12 cellular contexts compared by ENCODE assay signal in the genomic region with DNA sequence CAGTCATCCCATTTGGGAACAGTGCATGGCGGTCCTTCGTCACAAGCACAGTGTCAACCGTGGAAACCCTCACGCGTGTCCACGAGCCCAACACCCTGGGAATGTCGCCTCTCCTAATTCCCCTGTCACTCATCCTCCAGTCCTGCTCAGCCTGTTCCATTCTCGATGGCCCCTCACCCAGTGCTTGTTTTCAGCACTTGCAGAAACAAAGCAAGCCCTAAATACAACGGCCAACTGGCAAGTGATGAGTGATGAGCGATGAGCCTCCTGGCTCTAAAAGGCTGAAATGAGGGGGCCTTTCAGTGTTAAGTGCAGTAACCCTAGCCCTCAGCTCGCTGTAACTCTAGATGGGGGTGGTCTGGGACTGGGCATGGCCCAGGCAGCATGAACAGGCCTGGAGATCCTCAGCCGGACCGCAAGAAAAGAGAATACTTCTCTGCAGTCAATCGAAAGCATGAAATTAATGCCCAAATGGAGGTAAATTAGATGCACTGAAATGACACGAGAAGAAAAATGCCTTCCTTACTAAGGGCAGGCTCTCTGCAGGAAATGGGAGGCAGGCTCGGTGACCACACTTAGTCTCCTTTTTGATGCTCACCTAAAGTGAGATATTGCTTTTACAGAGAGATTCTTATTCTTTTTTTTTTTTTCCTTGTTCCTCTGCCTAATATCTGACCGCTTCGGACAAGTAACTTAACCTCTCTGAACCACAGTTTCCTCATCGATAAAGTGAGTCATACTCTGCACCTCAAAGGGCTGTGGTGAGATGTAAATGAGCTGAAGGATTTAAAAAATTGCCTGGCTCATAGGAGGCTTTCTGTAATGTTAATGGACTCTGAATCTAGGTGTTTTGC. TPM values are rescaled to one million over a fixed set of nuclear protein-coding genes. Genes with fewer than 3 reads are reported as not detected.
A peak's percentile ranks its signal among the peaks of the same experiment; 100 is the strongest.
DNase-seq lines count a peak whose midpoint lies in the region; ATAC-seq, FAIRE-seq and TF ChIP-seq lines count a peak whose summit lies in the region.
"Had no signal": no experiment of that assay in that cellular context is flagged by ENCODE, and none has a peak within 500 bp of the region (broad histone marks: within the 10 kb centered on the region; RNA-seq: fewer than 3 reads in every experiment).

No MANE protein-coding gene starts in this region.

- H3K4me1 ChIP-seq in mesendoderm (ENCODE audit: control insufficient read depth, low read depth, low read length): no peaks in the 10 kb centered on the region
- H3K4me1 ChIP-seq: parathyroid adenoma had no signal

- no CpG with 5 or more reads among the region's 19 CpGs for WGBS in mesendoderm (ENCODE audit: extremely low coverage, insufficient coverage, low lambda C conversion rate)

- H2BK15ac ChIP-seq in mesendoderm (replicated peaks; ENCODE audit: low read depth): no peak overlapping the region

- H3K4me1 Mint-ChIP-seq in osteocyte (ENCODE audit: unreplicated experiment): no peaks in the 10 kb centered on the region

- H2BK5ac ChIP-seq in mesendoderm (ENCODE audit: low read length): no peak overlapping the region

- H2AK5ac ChIP-seq in mesendoderm (ENCODE audit: low read length): no peak overlapping the region

- H3K36me3 ChIP-seq in mesendoderm (ENCODE audit: control insufficient read depth, insufficient read depth, low read length): no peaks in the 10 kb centered on the region

- TF ChIP-seq CTCF in osteocyte (IDR thresholded peaks at IDR 0.05): no peak

- no peak overlapping the region for H3K4me3 ChIP-seq in mesendoderm (ENCODE audit: low read length)

- H4K5ac ChIP-seq in mesendoderm (ENCODE audit: low read length): no peak overlapping the region

- no peaks in the 10 kb centered on the region for H3K79me2 ChIP-seq in mesendoderm (ENCODE audit: control insufficient read depth, insufficient read depth, low read length)
- H3K79me2 ChIP-seq: parathyroid adenoma had no signal

- H3K56ac ChIP-seq in mesendoderm (ENCODE audit: low read length): no peak overlapping the region

- H4K8ac ChIP-seq in mesendoderm (ENCODE audit: low read depth, low read length): no peak overlapping the region

- no peak overlapping the region for H3K27ac ChIP-seq in mesendoderm (ENCODE audit: low read depth, low read length)
- H3K27ac ChIP-seq: parathyroid adenoma had no signal

- no peak for DNase-seq in osteocyte (ENCODE audit: extremely low spot score, unreplicated experiment)
- no peak for DNase-seq in mesendoderm
- DNase-seq in OCI-M1 (lab: John Stamatoyannopoulos, UW): no peak
- DNase-seq in pons (ENCODE audit: low spot score): no peak
- DNase-seq: activated CD4-positive, alpha-beta T cell treated with anti-CD3 and anti-CD28 coated beads for 48 hours had no signal

- H2BK120ac ChIP-seq in mesendoderm (ENCODE audit: low read depth, low read length): no peak overlapping the region

- H3K27me3 Mint-ChIP-seq in osteocyte (ENCODE audit: unreplicated experiment): peaks cover 72% of the 10 kb centered on the region

- H3K36me3 Mint-ChIP-seq in osteocyte (ENCODE audit: unreplicated experiment): no peaks in the 10 kb centered on the region

- H3K4ac ChIP-seq in mesendoderm (ENCODE audit: low read depth, low read length): no peak overlapping the region

- H3K79me1 ChIP-seq in mesendoderm (ENCODE audit: low read length): no peaks in the 10 kb centered on the region

- H3K27ac Mint-ChIP-seq in osteocyte (ENCODE audit: unreplicated experiment): no peak overlapping the region

- no peak overlapping the region for H3K4me3 Mint-ChIP-seq in osteocyte (ENCODE audit: unreplicated experiment)

- FAIRE-seq in TTC549 (lab: Jason Lieb, UNC): peak; percentile 66
- FAIRE-seq: colon had no signal

- no peak overlapping the region for H3K4me2 ChIP-seq in mesendoderm (ENCODE audit: low read length)

- H3K23ac ChIP-seq in mesendoderm (ENCODE audit: low read length): no peak overlapping the region

- peak; percentile 94 for ATAC-seq in GM18499 (IDR thresholded peaks at IDR 0.05; ENCODE audit: insufficient read depth, unreplicated experiment)
- ATAC-seq in GM19438 (IDR thresholded peaks at IDR 0.05; ENCODE audit: low read depth, unreplicated experiment): peak; percentile 80
- peak; percentile 74 for ATAC-seq in HG02970 (IDR thresholded peaks at IDR 0.05; ENCODE audit: low FRiP score, unreplicated experiment)

- H3K27me3 ChIP-seq in mesendoderm (ENCODE audit: insufficient read depth, low read length, poor library complexity): no peaks in the 10 kb centered on the region

- H3K9ac ChIP-seq in mesendoderm (ENCODE audit: low read length): no peak overlapping the region
- H3K9ac ChIP-seq: parathyroid adenoma had no signal

- no peak overlapping the region for H3K18ac ChIP-seq in mesendoderm (ENCODE audit: low read length)

- no peaks in the 10 kb centered on the region for H3K9me3 Mint-ChIP-seq in osteocyte (ENCODE audit: unreplicated experiment)

RNA-seq across cellular contexts. Expression of gene NKX2-3, which starts 22.9 kb away (rescaled TPM):
- total RNA-seq in osteocyte: not detected in 2 replicates
- not detected for polyA plus RNA-seq in mesendoderm (2013, experiment 1 of 2)
- not detected for polyA plus RNA-seq in mesendoderm (2013, experiment 2 of 2)
- total RNA-seq: HT1080 had no signal
